In genomic region chr1:207822602-207823451, GRCh38 we compare ENCODE assay signal across 8 cellular contexts.
DNase-seq lines count a peak whose midpoint lies in the region; ATAC-seq lines count a peak whose summit lies in the region.

No MANE protein-coding gene starts in this region.

- H3K4me3 ChIP-seq in ACC112 (ENCODE audit: low read depth, low read length), result peak overlapping the region; percentile 71

- H3K36me3 ChIP-seq in ACC112 (ENCODE audit: insufficient read depth, low read length), result no peaks in the 10 kb centered on the region

- H3K27me3 ChIP-seq in ACC112 (ENCODE audit: insufficient read depth, low read length), result no peaks in the 10 kb centered on the region

- H3K79me2 ChIP-seq in ACC112 (ENCODE audit: control insufficient read depth, insufficient read depth, low read length, unreplicated experiment), result peaks cover 51% of the 10 kb centered on the region

- peaks cover 70% of the 10 kb centered on the region for H3K4me1 ChIP-seq in ACC112 (ENCODE audit: control insufficient read depth, insufficient read depth, low read length, unreplicated experiment)

- ATAC-seq in GM18517 (IDR thresholded peaks at IDR 0.05; ENCODE audit: unreplicated experiment) (peak; percentile 57), HG02943 (IDR thresholded peaks at IDR 0.05; ENCODE audit: low read depth, unreplicated experiment) (peak; percentile 56)

- peak overlapping the region; percentile 98 for H3K27ac ChIP-seq in ACC112 (ENCODE audit: low read depth, low read length)
- peak overlapping the region; percentile 100 for H3K27ac ChIP-seq in angular gyrus (ENCODE audit: low read depth, low read length)

- H2AFZ ChIP-seq in ACC112 (ENCODE audit: low read length, unreplicated experiment), result peak overlapping the region; percentile 29

- DNase-seq in SK-MEL-5 (ENCODE audit: low read depth, low spot score) (peak; percentile 63), iPS-NIHi11 (ENCODE audit: low spot score) (peak; percentile 81), NCI-H128 (lab: John Stamatoyannopoulos, UW; ENCODE audit: unreplicated experiment) (no peak)
- peak; percentile 54 to 62 (median 59) for DNase-seq in stimulated activated CD4-positive, alpha-beta T cell treated with anti-CD3 and anti-CD28 coated beads, Interleukin-12 subunit alpha, Interleukin-12 subunit beta, amount 100 ng/mL, for 48 hours (ENCODE audit: low read depth in 2 of 3, low spot score in 1 of 3)

- in situ Hi-C loops in SK-MEL-5 (cut with HindIII; ENCODE audit: low pct_unique_long_range_greater_than_20kb, low sequenced_read_pairs), result no loop called here
